In genomic region chr18:9708882-9709877, GRCh38 we compare ENCODE assay signal across 8 cellular contexts. TPM values are rescaled to one million over a fixed set of nuclear protein-coding genes. Genes with fewer than 3 reads are reported as not detected.
DNase-seq lines count a peak whose midpoint lies in the region; ATAC-seq, FAIRE-seq and TF ChIP-seq lines count a peak whose summit lies in the region.

No MANE protein-coding gene starts in this region.

- DNase-seq in EL (peak; percentile 40), MV-4-11 (lab: John Stamatoyannopoulos, UW) (peak; percentile 55), HepG2 (ENCODE audit: low spot score) (no peak), suprapubic skin (ENCODE audit: low spot score in 2 of 2) (peak in 1 of 2 donors; percentile 78), DMS79 treated with DMSO at 0.1 percent for 48 hours (lab: John Stamatoyannopoulos, UW) (no peak), LoVo (ENCODE audit: low spot score) (no peak)
- no peak for DNase-seq in central memory CD8-positive, alpha-beta T cell (ENCODE audit: low spot score in 2 of 2)

- H3K27me3 ChIP-seq in HepG2 (ENCODE audit: control insufficient read depth in 1 of 2, insufficient read depth in 2 of 2, low read length in 2 of 2) = peaks cover 5 to 61% of the 10 kb centered on the region in 2 experiments; a peak in 4 of 5 replicates
- no peaks in the 10 kb centered on the region for H3K27me3 ChIP-seq in suprapubic skin

- no peak for ATAC-seq in central memory CD8-positive, alpha-beta T cell (replicated peaks; ENCODE audit: extremely low read depth, poor library complexity, severe bottlenecking)
- ATAC-seq in HepG2 = peak; percentile 17; the same call in 2 of the 3 replicates
- ATAC-seq in HG02678 (IDR thresholded peaks at IDR 0.05; ENCODE audit: unreplicated experiment) = no peak

- TF ChIP-seq CTCF in HepG2 (CRISPR knock-in tag; IDR thresholded peaks at IDR 0.05) (no peak), suprapubic skin (IDR thresholded peaks at IDR 0.05) (no peak)

- POLR2A ChIA-PET in HepG2 (lab: Yijun Ruan, JAX) = no interaction called here

- TF ChIP-seq EP300 in HepG2 (IDR thresholded peaks at IDR 0.05; ENCODE audit: low read depth in 2 of 2, low read length in 2 of 2) = no peak
- TF ChIP-seq EP300 in HepG2 (CRISPR knock-in tag; IDR thresholded peaks at IDR 0.05; ENCODE audit: borderline replicate concordance) = no peak
- TF ChIP-seq EP300 in suprapubic skin (IDR thresholded peaks at IDR 0.05) = no peak

- peaks cover 15% of the 10 kb centered on the region for H3K4me1 Mint-ChIP-seq in central memory CD8-positive, alpha-beta T cell

- in situ Hi-C loops in HepG2 (cut with HindIII; ENCODE audit: extremely low pct_ligation_motif_present, low pct_unique_long_range_greater_than_20kb) = no loop called here

- no peak for FAIRE-seq in HepG2 (lab: Jason Lieb, UNC)

- H3K4me2 ChIP-seq in HepG2 (ENCODE audit: low read depth, low read length) = peak overlapping the region; percentile 73

- H3K9me3 ChIP-seq in HepG2 (ENCODE audit: low read length) = no peaks in the 10 kb centered on the region
- no peaks in the 10 kb centered on the region for H3K9me3 ChIP-seq in suprapubic skin

- H3K4me3 ChIP-seq in HepG2 (replicated peaks in 1 of 3; ENCODE audit: insufficient read depth in 1 of 3, low read depth in 2 of 3, low read length in 3 of 3) (peak overlapping the region; percentile 55 to 72 (median 61); a peak in 4 of 6 replicates), suprapubic skin (peak overlapping the region; percentile 85)

- no peak overlapping the region for H2AFZ ChIP-seq in HepG2 (ENCODE audit: low read length)

- H3K4me1 ChIP-seq in HepG2 (ENCODE audit: insufficient read depth, low read length) (peaks cover 6% of the 10 kb centered on the region), suprapubic skin (peaks cover 15% of the 10 kb centered on the region)

- peaks cover 88% of the 10 kb centered on the region for H3K27me3 Mint-ChIP-seq in central memory CD8-positive, alpha-beta T cell

- no peak for TF ChIP-seq POLR2A in HepG2 (IDR thresholded peaks at IDR 0.05; ENCODE audit: insufficient read depth in 1 of 2, low read depth in 2 of 2, low read length in 2 of 2)
- TF ChIP-seq POLR2A in suprapubic skin (IDR thresholded peaks at IDR 0.05) = no peak

- H3K4me3 Mint-ChIP-seq in central memory CD8-positive, alpha-beta T cell = peak overlapping the region; percentile 72

- H3K79me2 ChIP-seq in HepG2 (ENCODE audit: insufficient read depth, low read length) = no peaks in the 10 kb centered on the region

- H3K9me3 Mint-ChIP-seq in central memory CD8-positive, alpha-beta T cell = no peaks in the 10 kb centered on the region

- no TSS peak for BruUV-seq in HepG2 (replicated peaks; lab: Mats Ljungman, UMichigan)

- CTCF ChIA-PET in HepG2 (lab: Yijun Ruan, JAX; ENCODE audit: low intra/inter-chr PET ratio, low total read pairs) = no interaction called here

- H3K27ac Mint-ChIP-seq in central memory CD8-positive, alpha-beta T cell (ENCODE audit: low read depth) = no peak overlapping the region

- no peak overlapping the region for H3K9ac ChIP-seq in HepG2 (ENCODE audit: insufficient read depth, low read depth, low read length)

- 47% methylated on average over 33 of the region's 44 CpGs for WGBS in HepG2 (ENCODE audit: low lambda C conversion rate)
- 23% methylated on average over 26 of the region's 44 CpGs for WGBS in suprapubic skin

- H3K27ac ChIP-seq in HepG2 (ENCODE audit: extremely low read length, insufficient read depth, low read length) = no peak overlapping the region
- H3K27ac ChIP-seq in suprapubic skin = peak overlapping the region; percentile 88

- TF ChIP-seq RAD21 in HepG2 (CRISPR knock-in tag; IDR thresholded peaks at IDR 0.05) = no peak

- no peaks in the 10 kb centered on the region for H3K36me3 Mint-ChIP-seq in central memory CD8-positive, alpha-beta T cell (ENCODE audit: insufficient read depth)

- intact Hi-C loops in HepG2 (cut with micrococcal nuclease; ENCODE audit: unreplicated experiment) = no loop called here

- H4K20me1 ChIP-seq in HepG2 (ENCODE audit: insufficient read depth, low read length) = no peaks in the 10 kb centered on the region

- H3K36me3 ChIP-seq in HepG2 (replicated peaks in 1 of 2; ENCODE audit: control insufficient read depth in 1 of 2, insufficient read depth in 2 of 2, low read length in 2 of 2) (no peaks in the 10 kb centered on the region), suprapubic skin (no peaks in the 10 kb centered on the region)

TF ChIP-seq in HepG2, 621 proteins besides CTCF, POLR2A, EP300 and RAD21:
- TF ChIP-seq HNRNPLL (IDR thresholded peaks at IDR 0.05; ENCODE audit: low read depth, low read length, poor library complexity, severe bottlenecking) (peak; percentile 8), ZNF777 (CRISPR knock-in tag; IDR thresholded peaks at IDR 0.05) (no peak)

RNA-seq across cellular contexts. Expression of gene RAB31, which starts 1.1 kb away (rescaled TPM):
- total RNA-seq in HepG2 (2016; rRNA removed; fragmentation: Illumina TruSeq; extraction: Trizol) = 1.7 and 3.6 TPM in 2 replicates
- 1.4 and 2.6 TPM in 2 replicates for total RNA-seq in HepG2 (2016; cell fraction: cytosol; rRNA removed; fragmentation: Illumina TruSeq; extraction: Trizol; ENCODE audit: low read depth)
- 2.9 TPM in 2 replicates for total RNA-seq in HepG2 (2016; cell fraction: insoluble cytoplasmic fraction; rRNA removed; fragmentation: Illumina TruSeq; extraction: Trizol)
- 3.1 and 3.4 TPM in 2 replicates for total RNA-seq in HepG2 (2016; cell fraction: membrane; rRNA removed; fragmentation: Illumina TruSeq; extraction: Trizol)
- total RNA-seq in HepG2 (2016; cell fraction: nucleus; rRNA removed; fragmentation: Illumina TruSeq; extraction: Trizol) = 1.4 and 2.6 TPM in 2 replicates
- 0.73 and 1.1 TPM in 2 replicates for polyA plus RNA-seq in HepG2 (2011; rRNA removed)
- 0.24 and 1.2 TPM in 2 replicates for polyA plus RNA-seq in HepG2 (2011; cell fraction: cytosol; rRNA removed)
- 8.7 and 12.9 TPM in 2 replicates for polyA plus RNA-seq in HepG2 (2011; cell fraction: nucleus; rRNA removed)
- polyA plus RNA-seq in HepG2 (2012) = 0.38 and 2.1 TPM in 2 replicates
- 4.4 and 5.7 TPM in 2 replicates for polyA plus RNA-seq in HepG2 (2016; cell fraction: cytosol; fragmentation: Illumina TruSeq; extraction: Trizol; ENCODE audit: low read depth)
- 3.7 TPM in 2 replicates for polyA plus RNA-seq in HepG2 (2016; cell fraction: insoluble cytoplasmic fraction; fragmentation: Illumina TruSeq; extraction: Trizol; ENCODE audit: low read depth)
- 2.6 and 3.5 TPM in 2 replicates for polyA plus RNA-seq in HepG2 (2016; cell fraction: membrane; fragmentation: Illumina TruSeq; extraction: Trizol; ENCODE audit: low read depth)
- 2.9 and 3.0 TPM in 2 replicates for polyA plus RNA-seq in HepG2 (2016; cell fraction: nucleus; fragmentation: Illumina TruSeq; extraction: Trizol; ENCODE audit: insufficient read depth, low read depth)
- polyA minus RNA-seq in HepG2 (2011; rRNA and poly(A)+ RNA removed; ENCODE audit: low replicate concordance) = 1.9 and 153 TPM in 2 replicates
- polyA minus RNA-seq in HepG2 (2011; cell fraction: cytosol; rRNA and poly(A)+ RNA removed) = 2.8 and 4.2 TPM in 2 replicates
- polyA minus RNA-seq in HepG2 (2011; cell fraction: nucleus; rRNA and poly(A)+ RNA removed) = 5.3 and 5.5 TPM in 2 replicates
- total RNA-seq in suprapubic skin = 10 to 100 TPM in 3 of 4 donors, 1 to 10 TPM in 1; 5.8 to 15.2 (median 11.4) TPM

Comparison
In these comparisons a context has a peak if more than half of its experiments do, and no peak if none do; other contexts are left out.
1. DNase-seq: peak in EL (single experiment) and MV-4-11 (single experiment); none in central memory CD8-positive, alpha-beta T cell (0 of 2), HepG2 (single experiment), DMS79 treated with DMSO at 0.1 percent for 48 hours (single experiment) and LoVo (single experiment).